In genomic region chr15:85831415-85832113, GRCh38 we compare ENCODE assay signal across 8 cellular contexts. TPM values are rescaled to one million over a fixed set of nuclear protein-coding genes. Genes with fewer than 3 reads are reported as not detected.
DNase-seq lines count a peak whose midpoint lies in the region; ATAC-seq and TF ChIP-seq lines count a peak whose summit lies in the region.

No MANE protein-coding gene starts in this region.

- H3K27me3 ChIP-seq in ascending aorta (no peaks in the 10 kb centered on the region), right cardiac atrium (ENCODE audit: control insufficient read depth, insufficient read depth) (no peaks in the 10 kb centered on the region)

- 48% methylated on average over 15 of the region's 15 CpGs for WGBS in right cardiac atrium

- ATAC-seq in right cardiac atrium (peak; percentile 88 to 91), sciatic nerve (peak; percentile 93), GM18909 (IDR thresholded peaks at IDR 0.05; ENCODE audit: poor library complexity, unreplicated experiment) (no peak), HG02588 (IDR thresholded peaks at IDR 0.05; ENCODE audit: unreplicated experiment) (no peak)

- DNase-seq in activated effector memory CD4-positive, alpha-beta T cell treated with anti-CD3 and anti-CD28 coated beads, Interleukin-2, amount 50 U/mL, for 16 hours, result peak; percentile 68
- no peak for DNase-seq in activated effector memory CD4-positive, alpha-beta T cell treated with Interleukin-2 at 50 U/mL for 16 hours
- peak; percentile 6 for DNase-seq in NCI-H748 treated with DMSO at 0.1 percent for 48 hours (lab: John Stamatoyannopoulos, UW)
- DNase-seq in ascending aorta (ENCODE audit: low spot score in 2 of 2), result peak in 1 of 2 donors; percentile 76
- DNase-seq in right cardiac atrium, result peak; percentile 71 to 86 (median 83)
- DNase-seq in sciatic nerve (ENCODE audit: low spot score), result peak; percentile 84

- H3K4me3 ChIP-seq in ascending aorta (no peak overlapping the region), right cardiac atrium (ENCODE audit: low read length) (no peak overlapping the region)

- H3K9me3 ChIP-seq in ascending aorta (no peaks in the 10 kb centered on the region), right cardiac atrium (ENCODE audit: control insufficient read depth, low read length) (no peaks in the 10 kb centered on the region)

- TF ChIP-seq CTCF in ascending aorta (IDR thresholded peaks at IDR 0.05), result peak; percentile 22 to 68 (median 51)

- H3K4me1 ChIP-seq in ascending aorta (no peaks in the 10 kb centered on the region), right cardiac atrium (ENCODE audit: control insufficient read depth, insufficient read depth, low read length) (no peaks in the 10 kb centered on the region)

- no peak overlapping the region for H3K27ac ChIP-seq in ascending aorta
- H3K27ac ChIP-seq in right cardiac atrium (ENCODE audit: low read length), result no peak overlapping the region

- no peaks in the 10 kb centered on the region for H3K36me3 ChIP-seq in ascending aorta

- intact Hi-C loops in ascending aorta (cut with DNase I), result loop anchor here (1.0 to 10.0 kb wide), 3 partner anchors 101 to 534 kb away; no protein-coding TSS in a partner anchor
- intact Hi-C loops in right cardiac atrium (cut with DNase I), result loop anchor here (2.0 to 10.0 kb wide), 6 partner anchors 77 to 537 kb away; no protein-coding TSS in a partner anchor
- intact Hi-C loops in sciatic nerve (cut with DNase I), result no loop called here

RNA-seq across cellular contexts. Expression of gene KLHL25, which starts 36.8 kb away (rescaled TPM):
- total RNA-seq in ascending aorta, result 12.6 TPM
- 1 to 10 TPM; 3.4 to 6.6 (median 5.3) TPM for total RNA-seq in right cardiac atrium
- polyA plus RNA-seq in right cardiac atrium, result 4.1 TPM
- 6.2 TPM for total RNA-seq in sciatic nerve

Comparison
In these comparisons a context has a peak if more than half of its experiments do, and no peak if none do; other contexts are left out.
1. ATAC-seq: peak in right cardiac atrium (2 of 2) and sciatic nerve (single experiment); none in GM18909 (single experiment) and HG02588 (single experiment).